ENCODE assay signal across 8 cellular contexts in the genomic region with DNA sequence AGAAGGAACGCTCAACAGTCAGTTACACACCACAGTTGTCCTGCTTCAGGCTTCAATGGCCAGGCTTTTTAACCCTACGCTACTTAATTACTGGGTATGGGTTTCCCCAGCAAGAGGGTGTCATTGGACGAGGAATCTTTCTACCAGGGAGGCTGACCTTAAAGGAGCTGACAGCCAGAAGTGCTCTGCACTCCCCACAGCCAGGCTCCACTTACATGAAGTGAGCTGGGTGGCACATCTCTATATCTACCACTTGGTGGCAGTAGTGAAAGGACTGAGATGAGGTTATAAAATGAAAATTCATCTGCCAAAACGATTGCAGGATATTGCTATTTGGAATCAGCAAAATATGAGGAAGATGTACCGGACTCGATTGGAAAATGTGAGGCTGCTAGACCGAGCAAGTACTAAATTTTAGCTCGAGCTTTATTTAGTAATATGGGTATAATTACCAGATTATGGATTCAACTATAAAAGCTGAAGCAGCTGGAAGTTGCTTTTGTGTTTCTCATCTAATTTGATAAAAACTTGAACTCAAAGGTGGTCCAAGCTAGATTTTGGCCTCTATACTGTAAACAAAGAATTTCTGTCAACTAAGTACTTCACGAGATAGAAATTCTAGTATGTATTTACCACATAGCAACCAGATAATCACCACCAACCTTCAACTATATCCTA. TPM values are rescaled to one million over a fixed set of nuclear protein-coding genes. Genes with fewer than 3 reads are reported as not detected.
DNase-seq lines count a peak whose midpoint lies in the region; TF ChIP-seq lines count a peak whose summit lies in the region.

No MANE protein-coding gene starts in this region.

- no peak overlapping the region for H2BK120ac ChIP-seq in H9 (ENCODE audit: low read depth, low read length, poor library complexity, severe bottlenecking)

- peaks cover 2 to 7% of the 10 kb centered on the region in 2 experiments for H3K4me1 Mint-ChIP-seq in H9

- no peak overlapping the region for H3K14ac ChIP-seq in H9 (ENCODE audit: insufficient read depth, low read length)

- no peak overlapping the region for H2BK5ac ChIP-seq in H9 (ENCODE audit: insufficient read length, low read length)

- H3K23me2 ChIP-seq in H9 (ENCODE audit: insufficient read length, low read depth, low read length, poor library complexity, severe bottlenecking): no peaks in the 10 kb centered on the region

- no peaks in the 10 kb centered on the region for H3K27me3 ChIP-seq in GM06990 (replicated peaks; ENCODE audit: control insufficient read depth, insufficient read depth, low read length)
- no peaks in the 10 kb centered on the region for H3K27me3 ChIP-seq in H9 (ENCODE audit: insufficient read depth, low read length)
- H3K27me3 ChIP-seq in suprapubic skin: no peaks in the 10 kb centered on the region

- no peaks in the 10 kb centered on the region for H3K27me3 Mint-ChIP-seq in H9 (ENCODE audit: low read depth)

- no peak overlapping the region for H3T11ph ChIP-seq in H9 (ENCODE audit: low read length)

- no peak overlapping the region for H3K4me3 Mint-ChIP-seq in H9

- H3K4ac ChIP-seq in H9 (ENCODE audit: low read depth, low read length): no peak overlapping the region

- H2BK12ac ChIP-seq in H9 (ENCODE audit: insufficient read length, low read depth, low read length): no peak overlapping the region

- TF ChIP-seq EP300 in suprapubic skin (IDR thresholded peaks at IDR 0.05): no peak

- no peak overlapping the region for H2BK20ac ChIP-seq in H9 (ENCODE audit: low read depth, low read length, poor library complexity, severe bottlenecking)

- H3K4me1 ChIP-seq in H9 (ENCODE audit: insufficient read depth, low read length) (no peaks in the 10 kb centered on the region), suprapubic skin (peaks cover 7% of the 10 kb centered on the region)

- H3K36me3 Mint-ChIP-seq in H9 (ENCODE audit: insufficient read depth in 1 of 3, low read depth in 3 of 3): peaks cover 4 to 11% (median 5%) of the 10 kb centered on the region in 3 experiments; a peak in 5 of 7 replicates

- H2AFZ ChIP-seq in H9 (ENCODE audit: low read length): no peak overlapping the region

- no CpG with 5 or more reads among the region's 9 CpGs for WGBS in H9 (ENCODE audit: extremely low coverage, insufficient read length, low lambda C conversion rate)
- WGBS in lower leg skin, 2 donors: 16 to 22% methylated on average over 9 of the region's 9 CpGs
- WGBS in suprapubic skin: 17% methylated on average over 9 of the region's 9 CpGs

- no peaks in the 10 kb centered on the region for H3K36me3 ChIP-seq in GM06990 (ENCODE audit: control insufficient read depth, insufficient read depth, low read length)
- no peaks in the 10 kb centered on the region for H3K36me3 ChIP-seq in suprapubic skin

- no peak for TF ChIP-seq POLR2A in lower leg skin (IDR thresholded peaks at IDR 0.05)
- no peak for TF ChIP-seq POLR2A in suprapubic skin (IDR thresholded peaks at IDR 0.05)

- H3K27ac ChIP-seq in H9 (ENCODE audit: insufficient read length, low read depth, low read length) (no peak overlapping the region), suprapubic skin (peak overlapping the region; percentile 28)

- TF ChIP-seq CTCF in GM06990 (IDR thresholded peaks at IDR 0.05; ENCODE audit: insufficient read depth, low read length, poor library complexity, severe bottlenecking) (peak; percentile 61), H9 (conservative IDR thresholded peaks at IDR 0.05) (peak; percentile 83), LNCAP (IDR thresholded peaks at IDR 0.05) (peak; percentile 81), lower leg skin (IDR thresholded peaks at IDR 0.05) (peak in 1 of 3 donors; percentile 22), suprapubic skin (IDR thresholded peaks at IDR 0.05) (peak; percentile 60 to 64)

- no peak overlapping the region for H4K5ac ChIP-seq in H9 (ENCODE audit: insufficient read length, low read depth, low read length)

- H2AK5ac ChIP-seq in H9 (ENCODE audit: insufficient read length, low read length): no peak overlapping the region

- H4K91ac ChIP-seq in H9 (ENCODE audit: insufficient read length, low read depth, low read length): no peak overlapping the region

- no peaks in the 10 kb centered on the region for H3K79me2 ChIP-seq in H9 (ENCODE audit: insufficient read depth, low read length)

- no peak overlapping the region for H3K4me3 ChIP-seq in GM06990 (replicated peaks; ENCODE audit: low read depth, low read length)
- no peak overlapping the region for H3K4me3 ChIP-seq in lower leg skin (ENCODE audit: low read depth, poor library complexity, severe bottlenecking)
- no peak overlapping the region for H3K4me3 ChIP-seq in suprapubic skin

- no peaks in the 10 kb centered on the region for H3K79me1 ChIP-seq in H9 (ENCODE audit: insufficient read depth, low read depth, low read length, poor library complexity, severe bottlenecking)

- H4K20me1 ChIP-seq in H9 (ENCODE audit: control insufficient read depth, insufficient read depth, insufficient read length): no peaks in the 10 kb centered on the region

- peak; percentile 40 for DNase-seq in A172 (ENCODE audit: low spot score)
- no peak for DNase-seq in GM06990 (ENCODE audit: extremely low read depth, insufficient read length)
- peak; percentile 69 for DNase-seq in H9
- peak; percentile 34 to 84 for DNase-seq in SW 1271 (lab: John Stamatoyannopoulos, UW)
- DNase-seq in dermis microvascular lymphatic vessel endothelial cell (ENCODE audit: low read depth in 2 of 2): peak; percentile 37 to 72
- DNase-seq in lower leg skin (ENCODE audit: low spot score in 2 of 2): peak; percentile 47 to 85
- DNase-seq in suprapubic skin (ENCODE audit: low spot score in 2 of 2): no peak

- peaks cover 10 to 12% of the 10 kb centered on the region in 2 experiments for H3K9me3 Mint-ChIP-seq in H9

- H3K56ac ChIP-seq in H9 (ENCODE audit: insufficient read length, low read depth, low read length): no peak overlapping the region

- H3K9me3 ChIP-seq in H9 (ENCODE audit: control insufficient read depth, low read depth, low read length) (no peaks in the 10 kb centered on the region), suprapubic skin (no peaks in the 10 kb centered on the region)

- H2BK15ac ChIP-seq in H9 (ENCODE audit: low read depth, low read length): no peak overlapping the region

- no peak overlapping the region for H4K8ac ChIP-seq in H9 (replicated peaks; ENCODE audit: insufficient read length, low read depth, low read length)

- H3K9ac ChIP-seq in H9 (ENCODE audit: extremely low read depth, insufficient read length, low read length): no peak overlapping the region

- intact Hi-C loops in lower leg skin (cut with DNase I; ENCODE audit: low total_unique reads): loop anchor here (5.0 kb wide), 1 partner anchor 146 kb away; no protein-coding TSS in a partner anchor

- H3K4me2 ChIP-seq in H9 (ENCODE audit: insufficient read depth, insufficient read length, low read length): no peak overlapping the region

- no peak overlapping the region for H3K27ac Mint-ChIP-seq in H9

- no peak overlapping the region for H3K23ac ChIP-seq in H9 (ENCODE audit: insufficient read length, low read depth, low read length)

- H3K18ac ChIP-seq in H9 (ENCODE audit: insufficient read length, low read depth, low read length): no peak overlapping the region

RNA-seq across cellular contexts. Expression of a gene that starts 54.0 kb away (rescaled TPM):
- 0.72 TPM in 2 replicates for total RNA-seq in A172 (2014; rRNA removed; shearing (Covaris generic))
- total RNA-seq in H9 (2021): 1.2 TPM in 2 replicates
- 0.25 and 0.51 TPM in 2 replicates for total RNA-seq in dermis microvascular lymphatic vessel endothelial cell
- total RNA-seq in lower leg skin: 1 to 10 TPM; 2.6 to 5.2 (median 3.6) TPM
- total RNA-seq in suprapubic skin: 10 to 100 TPM in 1 of 4 donors, 1 to 10 TPM in 3; 2.4 to 10.2 (median 4.6) TPM

RNA-seq across cellular contexts. Expression of a gene that starts 55.5 kb away (rescaled TPM):
- total RNA-seq in A172 (2014; rRNA removed; shearing (Covaris generic)): not detected in 2 replicates
- total RNA-seq in H9 (2021) (not detected in 2 replicates), dermis microvascular lymphatic vessel endothelial cell (not detected in 2 replicates), lower leg skin (1 to 10 TPM in 3 of 4 donors, under 1 TPM in 1; 0.84 to 5.8 (median 3.0) TPM), suprapubic skin (1 to 10 TPM in 1 of 4 donors, under 1 TPM in 2, not detected in 1; 0.73 to 2.3 (median 0.76) TPM)

Comparison
In these comparisons a context has a peak if more than half of its experiments do, and no peak if none do; other contexts are left out.
1. DNase-seq: peak in A172 (single experiment), H9 (single experiment), SW 1271 (2 of 2), dermis microvascular lymphatic vessel endothelial cell (2 of 2) and lower leg skin (2 of 2); none in GM06990 (single experiment) and suprapubic skin (0 of 2).